In the genomic region with DNA sequence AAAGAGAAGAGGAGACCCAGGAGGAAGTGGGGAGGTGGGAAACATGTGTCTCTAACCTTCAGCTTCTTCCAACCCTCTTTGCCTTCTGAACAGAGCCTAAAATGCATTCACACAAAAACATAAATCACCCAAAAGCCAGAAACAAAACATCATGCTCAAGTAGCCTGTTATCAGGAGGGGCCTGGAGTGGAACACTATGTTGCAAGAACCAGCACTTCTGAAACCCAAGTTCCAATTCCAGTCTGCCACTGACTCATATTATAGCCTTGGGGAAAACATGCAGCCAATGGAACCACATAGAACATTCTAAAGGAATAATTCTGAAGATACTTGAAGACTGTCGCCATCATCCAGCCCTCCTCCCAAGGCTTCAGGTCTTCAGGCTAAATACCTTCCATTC, we compare ENCODE assay signal across 9 cellular contexts.
DNase-seq lines count a peak whose midpoint lies in the region; ATAC-seq and TF ChIP-seq lines count a peak whose summit lies in the region.
"Had no signal": no experiment of that assay in that cellular context is flagged by ENCODE, and none has a peak within 500 bp of the region (broad histone marks: within the 10 kb centered on the region; RNA-seq: fewer than 3 reads in every experiment).

No MANE protein-coding gene starts in this region.

- no peaks in the 10 kb centered on the region for H3K27me3 ChIP-seq in lower lobe of right lung (ENCODE audit: low read depth)

- intact Hi-C loops in lower lobe of right lung (cut with DNase I) = no loop called here

- peaks cover 8% of the 10 kb centered on the region for H3K4me1 ChIP-seq in lower lobe of right lung

- H3K4me3 ChIP-seq in AG09309 (ENCODE audit: control insufficient read depth, low read depth, low read length) = no peak overlapping the region
- no peak overlapping the region for H3K4me3 ChIP-seq in fibroblast of mammary gland (ENCODE audit: control insufficient read depth, low read depth, low read length)
- H3K4me3 ChIP-seq in lower lobe of right lung = no peak overlapping the region

- peak; percentile 86 for DNase-seq in AG09309 (ENCODE audit: low read depth)
- DNase-seq in RPMI7951 (ENCODE audit: low read depth) = peak; percentile 87
- DNase-seq in fibroblast of mammary gland (ENCODE audit: low read depth) = peak; percentile 90
- DNase-seq in lower lobe of right lung = no peak
- DNase-seq in NCI-H1436 (lab: John Stamatoyannopoulos, UW) = no peak
- no peak for DNase-seq in NCI-H446 (lab: John Stamatoyannopoulos, UW)
- no peak for DNase-seq in MV-4-11 (lab: John Stamatoyannopoulos, UW)
- DNase-seq: endodermal cell had no signal

- H3K27ac ChIP-seq in lower lobe of right lung = no peak overlapping the region

- peak; percentile 79 to 87 for ATAC-seq in lower lobe of right lung
- no peak for ATAC-seq in GM21529 (IDR thresholded peaks at IDR 0.05; ENCODE audit: unreplicated experiment)

- no peak for TF ChIP-seq CTCF in AG09309 (IDR thresholded peaks at IDR 0.05; ENCODE audit: control insufficient read depth, insufficient read depth, low read depth, low read length, missing control alignments)
- no peak for TF ChIP-seq CTCF in fibroblast of mammary gland (conservative IDR thresholded peaks at IDR 0.05; ENCODE audit: control insufficient read depth, insufficient read depth, low read depth, low read length)
- no peak for TF ChIP-seq CTCF in lower lobe of right lung (IDR thresholded peaks at IDR 0.05)

- H3K36me3 ChIP-seq in lower lobe of right lung = no peaks in the 10 kb centered on the region

- H3K9me3 ChIP-seq in lower lobe of right lung = no peaks in the 10 kb centered on the region

Comparison
In these comparisons a context has a peak if more than half of its experiments do, and no peak if none do; other contexts are left out.
1. DNase-seq: peak in AG09309 (single experiment), RPMI7951 (single experiment) and fibroblast of mammary gland (single experiment); none in lower lobe of right lung (single experiment), NCI-H1436 (single experiment), NCI-H446 (0 of 2) and MV-4-11 (single experiment).